In the genomic region with DNA sequence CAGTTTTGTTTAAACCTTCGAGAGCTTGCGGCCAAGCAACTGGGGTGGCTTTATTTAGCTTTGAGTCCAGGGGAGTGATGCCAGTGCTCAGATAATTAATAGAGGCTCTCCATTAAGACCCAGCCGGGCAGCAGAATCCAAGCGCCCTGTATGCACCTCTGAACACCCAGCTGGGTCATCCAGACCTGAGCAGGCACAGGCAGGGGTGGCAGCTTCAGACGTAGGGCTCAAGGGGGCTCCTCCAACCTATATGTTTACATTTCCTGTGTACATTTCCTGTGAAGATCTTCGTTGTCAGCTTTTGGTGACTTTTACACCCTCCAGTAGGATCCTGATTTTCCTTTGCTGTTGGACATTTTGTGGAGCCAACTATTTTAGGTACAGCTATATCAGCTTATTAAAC, we compare ENCODE assay signal across 19 cellular contexts.
DNase-seq lines count a peak whose midpoint lies in the region; ATAC-seq and TF ChIP-seq lines count a peak whose summit lies in the region.
"Had no signal": no experiment of that assay in that cellular context is flagged by ENCODE, and none has a peak within 500 bp of the region (broad histone marks: within the 10 kb centered on the region; RNA-seq: fewer than 3 reads in every experiment).

No MANE protein-coding gene starts in this region.

- H3K27me3 Mint-ChIP-seq in GM23338 (ENCODE audit: insufficient read depth, low read depth, poor library complexity), result no peaks in the 10 kb centered on the region
- H3K27me3 Mint-ChIP-seq: activated naive CD8-positive, alpha-beta T cell treated with anti-CD3 and anti-CD28 coated beads, Interleukin-2, amount 10 ng/mL, durations not matched to agents 7 days and 5 days; stimulated activated naive CD8-positive, alpha-beta T cell treated with anti-CD3 and anti-CD28 coated beads, Interleukin-15, Interleukin-2, amounts not matched to agents 100 ng/mL and 50 ng/mL, for 24 hours had no signal

- H3K9me2 ChIP-seq in GM23338 (ENCODE audit: insufficient read depth), result peaks cover 3% of the 10 kb centered on the region; the same call in 1 of the 2 replicates

- H3K4me3 Mint-ChIP-seq in GM23338, result no peak overlapping the region
- H3K4me3 Mint-ChIP-seq: activated CD8-positive, alpha-beta T cell treated with anti-CD3 and anti-CD28 coated beads for 36 hours; activated naive CD8-positive, alpha-beta T cell treated with anti-CD3 and anti-CD28 coated beads, Interleukin-2, amount 10 ng/mL, durations not matched to agents 7 days and 5 days; immature natural killer cell; stimulated activated naive CD8-positive, alpha-beta T cell treated with anti-CD3 and anti-CD28 coated beads, Interleukin-15, Interleukin-2, amounts not matched to agents 100 ng/mL and 50 ng/mL, for 24 hours had no signal

- H3K27ac Mint-ChIP-seq in GM23338, result no peak overlapping the region
- H3K27ac Mint-ChIP-seq: activated CD8-positive, alpha-beta T cell treated with anti-CD3 and anti-CD28 coated beads for 36 hours; activated naive CD8-positive, alpha-beta T cell treated with anti-CD3 and anti-CD28 coated beads, Interleukin-2, amount 10 ng/mL, durations not matched to agents 7 days and 5 days; immature natural killer cell; stimulated activated naive CD8-positive, alpha-beta T cell treated with anti-CD3 and anti-CD28 coated beads, Interleukin-15, Interleukin-2, amounts not matched to agents 100 ng/mL and 50 ng/mL, for 24 hours had no signal

- no peak; the same call in 1 of the 3 replicates for ATAC-seq in GM23338
- ATAC-seq in left lung, result peak; percentile 62
- ATAC-seq: activated CD8-positive, alpha-beta T cell treated with anti-CD3 and anti-CD28 coated beads for 36 hours had no signal

- H2AFZ ChIP-seq in GM23338, result peak overlapping the region; percentile 95

- DNase-seq in GM23338 (ENCODE audit: low spot score) (no peak), ascending aorta (ENCODE audit: low spot score in 2 of 2) (no peak), left lung (peak in 1 of 2 donors; percentile 52), COR-L47 (lab: John Stamatoyannopoulos, UW) (no peak), GM19238 (ENCODE audit: insufficient read length, low spot score) (no peak), D341Med (ENCODE audit: low spot score) (no peak), kidney glomerular epithelial cell (lab: John Stamatoyannopoulos, UW) (no peak)
- DNase-seq: activated CD8-positive, alpha-beta T cell treated with anti-CD3 and anti-CD28 coated beads for 36 hours; activated naive CD8-positive, alpha-beta T cell treated with anti-CD3 and anti-CD28 coated beads, Interleukin-2, amount 10 ng/mL, durations not matched to agents 7 days and 5 days; central memory CD4-positive, alpha-beta T cell; DMS 273 treated with DMSO at 0.1 percent for 48 hours; foreskin melanocyte; immature natural killer cell; NCI-H2029; NCI-H748 treated with DMSO at 0.1 percent for 48 hours; Peyer's patch; posterior cingulate gyrus had no signal

- TF ChIP-seq CTCF in GM23338 (conservative IDR thresholded peaks at IDR 0.05; ENCODE audit: low read depth in 2 of 2), result no peak
- TF ChIP-seq CTCF in ascending aorta (IDR thresholded peaks at IDR 0.05), result no peak
- TF ChIP-seq CTCF in left lung (IDR thresholded peaks at IDR 0.05), result no peak

- H3K27me3 ChIP-seq in GM23338 (ENCODE audit: insufficient read depth) (no peaks in the 10 kb centered on the region), ascending aorta (no peaks in the 10 kb centered on the region), left lung (no peaks in the 10 kb centered on the region), rectal smooth muscle tissue (ENCODE audit: control insufficient read depth, insufficient read depth, low read length) (no peaks in the 10 kb centered on the region)
- H3K27me3 ChIP-seq: Peyer's patch had no signal

- H3K27ac ChIP-seq in GM23338 (ENCODE audit: low read depth), result no peak overlapping the region
- peak overlapping the region; percentile 27 to 58 for H3K27ac ChIP-seq in ascending aorta
- peak overlapping the region; percentile 15 to 58 for H3K27ac ChIP-seq in left lung
- H3K27ac ChIP-seq in rectal smooth muscle tissue (ENCODE audit: low read depth, low read length), result peak overlapping the region; percentile 86
- H3K27ac ChIP-seq: Peyer's patch had no signal

- no peaks in the 10 kb centered on the region for H3K79me2 ChIP-seq in GM23338 (replicated peaks; ENCODE audit: insufficient read depth)

- peaks cover 43% of the 10 kb centered on the region for H3K36me3 Mint-ChIP-seq in GM23338 (ENCODE audit: low read depth)
- H3K36me3 Mint-ChIP-seq: activated naive CD8-positive, alpha-beta T cell treated with anti-CD3 and anti-CD28 coated beads, Interleukin-2, amount 10 ng/mL, durations not matched to agents 7 days and 5 days had no signal

- H3K9ac ChIP-seq in rectal smooth muscle tissue (ENCODE audit: low read length), result no peak overlapping the region

- H3K9me3 ChIP-seq in ascending aorta (no peaks in the 10 kb centered on the region), left lung (peaks cover 0 to 2% of the 10 kb centered on the region in 2 donors)
- H3K9me3 ChIP-seq: Peyer's patch had no signal

- H3K4me1 ChIP-seq in GM23338 (ENCODE audit: insufficient read depth) (peaks cover 25% of the 10 kb centered on the region), ascending aorta (peaks cover 0 to 19% of the 10 kb centered on the region in 2 donors), left lung (peaks cover 0 to 13% of the 10 kb centered on the region in 2 donors), rectal smooth muscle tissue (ENCODE audit: control insufficient read depth, insufficient read depth, low read length) (peaks cover 19% of the 10 kb centered on the region)
- H3K4me1 ChIP-seq: Peyer's patch had no signal

- H3K4me1 Mint-ChIP-seq in GM23338, result peaks cover 24% of the 10 kb centered on the region
- H3K4me1 Mint-ChIP-seq: activated naive CD8-positive, alpha-beta T cell treated with anti-CD3 and anti-CD28 coated beads, Interleukin-2, amount 10 ng/mL, durations not matched to agents 7 days and 5 days; immature natural killer cell had no signal

- H3K4me2 ChIP-seq in GM23338, result peak overlapping the region; percentile 44

- H3K9me3 Mint-ChIP-seq in GM23338, result peaks cover 60% of the 10 kb centered on the region
- H3K9me3 Mint-ChIP-seq: activated CD8-positive, alpha-beta T cell treated with anti-CD3 and anti-CD28 coated beads for 36 hours had no signal

- H3F3A ChIP-seq in GM23338 (replicated peaks; ENCODE audit: low read depth), result no peaks in the 10 kb centered on the region

- H3K36me3 ChIP-seq in GM23338 (ENCODE audit: insufficient read depth) (peaks cover 4% of the 10 kb centered on the region; the same call in 1 of the 2 replicates), ascending aorta (no peaks in the 10 kb centered on the region), left lung (no peaks in the 10 kb centered on the region), rectal smooth muscle tissue (ENCODE audit: control insufficient read depth, insufficient read depth, low read length) (no peaks in the 10 kb centered on the region)
- H3K36me3 ChIP-seq: Peyer's patch had no signal

- intact Hi-C loops in ascending aorta (cut with DNase I) (no loop called here), left lung (cut with DNase I) (no loop called here)

- no peak overlapping the region for H3K4me3 ChIP-seq in GM23338
- H3K4me3 ChIP-seq in ascending aorta, result peak overlapping the region in 1 of 2 donors; percentile 15
- no peak overlapping the region for H3K4me3 ChIP-seq in left lung
- peak overlapping the region; percentile 21 for H3K4me3 ChIP-seq in rectal smooth muscle tissue (ENCODE audit: low read length)
- H3K4me3 ChIP-seq: Peyer's patch had no signal

- H4K20me1 ChIP-seq in GM23338 (replicated peaks; ENCODE audit: insufficient read depth), result no peaks in the 10 kb centered on the region

TF ChIP-seq in GM23338, 12 proteins besides CTCF, POLR2A, EP300 and RAD21 (continues in another document):
- TF ChIP-seq CREB1 (CRISPR knock-in tag; IDR thresholded peaks at IDR 0.05; ENCODE audit: low read depth) (no peak), POLR2AphosphoS5 (IDR thresholded peaks at IDR 0.05; ENCODE audit: low read depth) (no peak), ZNF114 (CRISPR knock-in tag; IDR thresholded peaks at IDR 0.05) (no peak), EZH2 (IDR thresholded peaks at IDR 0.05; ENCODE audit: low read depth, unreplicated experiment) (no peak), NANOG (IDR thresholded peaks at IDR 0.05; ENCODE audit: borderline replicate concordance) (no peak)
